In genomic region chr17:61495161-61495857, GRCh38 we compare ENCODE assay signal across 11 cellular contexts. TPM values are rescaled to one million over a fixed set of nuclear protein-coding genes. Genes with fewer than 3 reads are reported as not detected.
A peak's percentile ranks its signal among the peaks of the same experiment; 100 is the strongest.
DNase-seq lines count a peak whose midpoint lies in the region; ATAC-seq, FAIRE-seq and TF ChIP-seq lines count a peak whose summit lies in the region.
"Had no signal": no experiment of that assay in that cellular context is flagged by ENCODE, and none has a peak within 500 bp of the region (broad histone marks: within the 10 kb centered on the region; RNA-seq: fewer than 3 reads in every experiment).

No MANE protein-coding gene starts in this region.

- H3K9me3 ChIP-seq in astrocyte (ENCODE audit: insufficient read depth, low read depth, low read length), result no peaks in the 10 kb centered on the region
- no peaks in the 10 kb centered on the region for H3K9me3 ChIP-seq in thyroid gland

- no peak overlapping the region for H3K4me3 Mint-ChIP-seq in astrocyte (ENCODE audit: unreplicated experiment)
- peak overlapping the region; percentile 51 for H3K4me3 Mint-ChIP-seq in natural killer cell treated with Interleukin-12 subunit alpha and Interleukin-12 subunit beta and Interleukin-15 and Interleukin-18, amount 100 ng/mL, for 72 hours
- H3K4me3 Mint-ChIP-seq: activated naive CD8-positive, alpha-beta T cell had no signal

- H2AFZ ChIP-seq in astrocyte (ENCODE audit: low read depth, low read length), result peak overlapping the region; percentile 28

- peaks cover 3% of the 10 kb centered on the region for H3K4me1 ChIP-seq in astrocyte (ENCODE audit: insufficient read depth, low read length)
- no peaks in the 10 kb centered on the region for H3K4me1 ChIP-seq in thyroid gland

- TF ChIP-seq CTCF in astrocyte (IDR thresholded peaks at IDR 0.05; ENCODE audit: insufficient read depth, low read depth, low read length), result no peak
- TF ChIP-seq CTCF in thyroid gland (IDR thresholded peaks at IDR 0.05), result no peak
- no peak for TF ChIP-seq CTCF in dorsolateral prefrontal cortex (IDR thresholded peaks at IDR 0.05 in 54 of 56, conservative IDR thresholded peaks at IDR 0.05 in 2 of 56; ENCODE audit: low read depth in 1 of 56, partially characterized antibody in 56 of 56)

- peak overlapping the region; percentile 11 for H3K4me3 ChIP-seq in astrocyte (ENCODE audit: insufficient read depth, low read depth, low read length)
- H3K4me3 ChIP-seq in thyroid gland (replicated peaks in 1 of 3), result no peak overlapping the region
- no peak overlapping the region for H3K4me3 ChIP-seq in dorsolateral prefrontal cortex

- H3K9me3 Mint-ChIP-seq in astrocyte (ENCODE audit: unreplicated experiment), result no peaks in the 10 kb centered on the region
- H3K9me3 Mint-ChIP-seq in natural killer cell treated with Interleukin-12 subunit alpha and Interleukin-12 subunit beta and Interleukin-15 and Interleukin-18, amount 100 ng/mL, for 72 hours, result no peaks in the 10 kb centered on the region

- intact Hi-C loops in thyroid gland (cut with DNase I) (no loop called here), dorsolateral prefrontal cortex (cut with DNase I) (no loop called here)

- H3K27ac ChIP-seq in astrocyte (ENCODE audit: low read depth, low read length) (peak overlapping the region; percentile 8), thyroid gland (no peak overlapping the region), dorsolateral prefrontal cortex (no peak overlapping the region)

- no peak overlapping the region for H3K27ac Mint-ChIP-seq in astrocyte (ENCODE audit: unreplicated experiment)
- H3K27ac Mint-ChIP-seq in natural killer cell treated with Interleukin-12 subunit alpha and Interleukin-12 subunit beta and Interleukin-15 and Interleukin-18, amount 100 ng/mL, for 72 hours, result peak overlapping the region in 1 of 2 donors; percentile 87
- H3K27ac Mint-ChIP-seq: activated naive CD8-positive, alpha-beta T cell had no signal

- no peak for FAIRE-seq in astrocyte (lab: Jason Lieb, UNC)

- H3K4me1 Mint-ChIP-seq in astrocyte (ENCODE audit: low read depth, unreplicated experiment), result peaks cover 19% of the 10 kb centered on the region
- H3K4me1 Mint-ChIP-seq in natural killer cell treated with Interleukin-12 subunit alpha and Interleukin-12 subunit beta and Interleukin-15 and Interleukin-18, amount 100 ng/mL, for 72 hours (ENCODE audit: low read depth in 2 of 2), result peaks cover 3 to 9% of the 10 kb centered on the region in 2 donors

- TF ChIP-seq POLR2A in thyroid gland (IDR thresholded peaks at IDR 0.05), result no peak

- H3K27me3 ChIP-seq in astrocyte (ENCODE audit: insufficient read depth, low read length) (peaks cover 3% of the 10 kb centered on the region), thyroid gland (no peaks in the 10 kb centered on the region), dorsolateral prefrontal cortex (peaks cover 0 to 3% (median 0%) of the 10 kb centered on the region in 45 donors)

- DNase-seq in GM04504 (ENCODE audit: low read depth), result peak; percentile 32
- DNase-seq in M059J (ENCODE audit: low read depth), result peak; percentile 80
- peak; percentile 33 for DNase-seq in astrocyte (ENCODE audit: low read depth)
- no peak for DNase-seq in natural killer cell treated with Interleukin-12 subunit alpha and Interleukin-12 subunit beta and Interleukin-15 and Interleukin-18, amount 100 ng/mL, for 72 hours (ENCODE audit: low spot score)
- no peak for DNase-seq in thyroid gland
- DNase-seq in foreskin melanocyte, result no peak
- DNase-seq in NCI-H1436 treated with DMSO at 0.1 percent for 48 hours (lab: John Stamatoyannopoulos, UW), result no peak
- DNase-seq in dorsolateral prefrontal cortex, result no peak
- DNase-seq: posterior cingulate gyrus, SW 1271 had no signal

- H3K4me2 ChIP-seq in astrocyte (ENCODE audit: low read length), result peak overlapping the region; percentile 66

- no peaks in the 10 kb centered on the region for H3K79me2 ChIP-seq in astrocyte (ENCODE audit: insufficient read depth, low read length)

- no peaks in the 10 kb centered on the region for H4K20me1 ChIP-seq in astrocyte (ENCODE audit: insufficient read depth, low read length)

- H3K27me3 Mint-ChIP-seq in astrocyte (ENCODE audit: low read depth, unreplicated experiment), result peaks cover 3% of the 10 kb centered on the region
- H3K27me3 Mint-ChIP-seq in natural killer cell treated with Interleukin-12 subunit alpha and Interleukin-12 subunit beta and Interleukin-15 and Interleukin-18, amount 100 ng/mL, for 72 hours, result peaks cover 5 to 7% of the 10 kb centered on the region in 2 donors

- no peak overlapping the region for H3K9ac ChIP-seq in astrocyte (ENCODE audit: low read length)

- peak; percentile 54 to 80 for ATAC-seq in natural killer cell treated with Interleukin-12 subunit alpha and Interleukin-12 subunit beta and Interleukin-15 and Interleukin-18, amount 100 ng/mL, for 72 hours

- 81 to 91% methylated on average over 23 of the region's 23 CpGs for WGBS in thyroid gland, 2 donors

- H3K36me3 Mint-ChIP-seq in astrocyte (ENCODE audit: low read depth, unreplicated experiment), result no peaks in the 10 kb centered on the region
- H3K36me3 Mint-ChIP-seq in natural killer cell treated with Interleukin-12 subunit alpha and Interleukin-12 subunit beta and Interleukin-15 and Interleukin-18, amount 100 ng/mL, for 72 hours, result no peaks in the 10 kb centered on the region
- H3K36me3 Mint-ChIP-seq: activated naive CD8-positive, alpha-beta T cell had no signal

- no peaks in the 10 kb centered on the region for H3K36me3 ChIP-seq in astrocyte (ENCODE audit: insufficient read depth, low read length)
- no peaks in the 10 kb centered on the region for H3K36me3 ChIP-seq in thyroid gland

RNA-seq across cellular contexts. Expression of gene TBX4, which starts 43.1 kb away (rescaled TPM):
- 0.42 TPM in 1 of 2 replicates, not detected in the other for total RNA-seq in M059J (2014; rRNA removed; shearing (Covaris generic))
- 0.14 TPM in 1 of 2 replicates, not detected in the other for total RNA-seq in astrocyte
- not detected for total RNA-seq in natural killer cell treated with Interleukin-12 subunit alpha and Interleukin-12 subunit beta and Interleukin-15 and Interleukin-18, amount 100 ng/mL, for 72 hours
- under 1 TPM in 1 of 4 donors, not detected in 3; 0.54 TPM for total RNA-seq in thyroid gland
- total RNA-seq in dorsolateral prefrontal cortex, result under 1 TPM in 1 of 120 experiments, not detected in 119; 0.35 TPM

Comparison
In these comparisons a context has a peak if more than half of its experiments do, and no peak if none do; other contexts are left out.
1. DNase-seq: peak in GM04504 (single experiment), M059J (single experiment) and astrocyte (single experiment); none in natural killer cell treated with Interleukin-12 subunit alpha and Interleukin-12 subunit beta and Interleukin-15 and Interleukin-18, amount 100 ng/mL, for 72 hours (single experiment), thyroid gland (0 of 2), foreskin melanocyte (single experiment), NCI-H1436 treated with DMSO at 0.1 percent for 48 hours (single experiment) and dorsolateral prefrontal cortex (0 of 10).